ENCODE assay signal across 1 cellular context in genomic region chr18:42518331-42518730, GRCh38.
TF ChIP-seq lines count a peak whose summit lies in the region.

No MANE protein-coding gene starts in this region.

TF ChIP-seq in HEK293, 187 proteins besides CTCF, POLR2A, EP300 and RAD21:
- TF ChIP-seq PRDM10 (tag by site-specific recombination; IDR thresholded peaks at IDR 0.05): peak; percentile 43
TF ChIP-seq in HEK293: peak in this region for 1; not testable (repeated sequence) for 186.
